ENCODE assay signal across 18 cellular contexts in genomic region chr16:18796377-18796776, GRCh38.
"Had no signal": no experiment of that assay in that cellular context is flagged by ENCODE, and none has a peak within 500 bp of the region (broad histone marks: within the 10 kb centered on the region; RNA-seq: fewer than 3 reads in every experiment).

No MANE protein-coding gene starts in this region.

- H3K27ac Mint-ChIP-seq: mesothelial cell of epicardium; natural killer cell treated with Interleukin-12 subunit alpha and Interleukin-12 subunit beta and Interleukin-15 and Interleukin-18, amount 100 ng/mL, for 72 hours had no signal

- DNase-seq: activated CD4-positive, alpha-beta T cell treated with anti-CD3 and anti-CD28 coated beads, Interleukin-2, amount 50 U/mL, for 4 hours; activated CD4-positive, CD25-positive, alpha-beta regulatory T cell treated with anti-CD3 and anti-CD28 coated beads, Interleukin-2, amount 50 U/mL, for 72 hours; activated gamma-delta T cell; activated T-cell treated with anti-CD3 and anti-CD28 coated beads, Interleukin-2, amount 50 U/mL, for 48 hours; aorta; colonic mucosa; gastrocnemius medialis; head of caudate nucleus; left lung; stimulated activated CD4-positive, alpha-beta T cell treated with anti-CD3 and anti-CD28 coated beads, Interleukin-1b, Interleukin-23, amount 100 ng/mL, for 48 hours; stimulated activated CD8-positive, alpha-beta memory T cell treated with anti-CD3 and anti-CD28 coated beads, Interleukin-4, amount 100 ng/mL, for 48 hours; stimulated activated naive CD4-positive, alpha-beta T cell; upper lobe of right lung had no signal

- H3K4me3 Mint-ChIP-seq: central memory CD8-positive, alpha-beta T cell; mesothelial cell of epicardium; natural killer cell treated with Interleukin-12 subunit alpha and Interleukin-12 subunit beta and Interleukin-15 and Interleukin-18, amount 100 ng/mL, for 72 hours had no signal

- H3K4me1 ChIP-seq: colonic mucosa had no signal

- H3K27ac ChIP-seq: colonic mucosa, left lung, upper lobe of right lung had no signal

- H3K27me3 ChIP-seq: colonic mucosa, gastrocnemius medialis, left lung, upper lobe of right lung had no signal

- H3K27me3 Mint-ChIP-seq: central memory CD8-positive, alpha-beta T cell; natural killer cell treated with Interleukin-12 subunit alpha and Interleukin-12 subunit beta and Interleukin-15 and Interleukin-18, amount 100 ng/mL, for 72 hours had no signal

- H3K9me3 Mint-ChIP-seq: activated naive CD4-positive, alpha-beta T cell treated with anti-CD3 and anti-CD28 coated beads, Interleukin-2, amount 50 U/mL, for 72 hours; central memory CD8-positive, alpha-beta T cell; mesothelial cell of epicardium; natural killer cell treated with Interleukin-12 subunit alpha and Interleukin-12 subunit beta and Interleukin-15 and Interleukin-18, amount 100 ng/mL, for 72 hours had no signal

- H3K9me3 ChIP-seq: colonic mucosa, gastrocnemius medialis, left lung, upper lobe of right lung had no signal

- H3K4me3 ChIP-seq: colonic mucosa, gastrocnemius medialis, left lung, upper lobe of right lung had no signal

- ATAC-seq: activated naive CD4-positive, alpha-beta T cell treated with anti-CD3 and anti-CD28 coated beads, Interleukin-2, amount 50 U/mL, for 72 hours; esophagus mucosa; gastrocnemius medialis; left lung; natural killer cell treated with Interleukin-12 subunit alpha and Interleukin-12 subunit beta and Interleukin-15 and Interleukin-18, amount 100 ng/mL, for 72 hours; upper lobe of right lung had no signal
